In genomic region chrX:123140904-123141303, GRCh38 we compare ENCODE assay signal across 2 cellular contexts.
TF ChIP-seq lines count a peak whose summit lies in the region.

No MANE protein-coding gene starts in this region.

TF ChIP-seq in A549, 52 proteins besides CTCF, POLR2A, EP300 and RAD21:
- TF ChIP-seq HOXB13 (CRISPR knock-in tag; IDR thresholded peaks at IDR 0.05; ENCODE audit: low read depth) = no peak
- TF ChIP-seq JUNB (IDR thresholded peaks at IDR 0.05) = no peak
- TF ChIP-seq MAFK (IDR thresholded peaks at IDR 0.05; ENCODE audit: partially characterized antibody) = no peak
- TF ChIP-seq ZSCAN20 (CRISPR knock-in tag; IDR thresholded peaks at IDR 0.05) = no peak
- no peak for TF ChIP-seq GATA3 (IDR thresholded peaks at IDR 0.05; ENCODE audit: borderline replicate concordance)
- TF ChIP-seq NPAS2 (CRISPR knock-in tag; IDR thresholded peaks at IDR 0.05; ENCODE audit: borderline replicate concordance) = no peak
- TF ChIP-seq KDM1A (IDR thresholded peaks at IDR 0.05; ENCODE audit: low read depth) = no peak
- no peak for TF ChIP-seq MAX (IDR thresholded peaks at IDR 0.05)
- TF ChIP-seq HOXA7 (CRISPR knock-in tag; IDR thresholded peaks at IDR 0.05) = no peak
- TF ChIP-seq FOSB (CRISPR knock-in tag; IDR thresholded peaks at IDR 0.05) = no peak
- no peak for TF ChIP-seq RARB (CRISPR knock-in tag; IDR thresholded peaks at IDR 0.05)
- TF ChIP-seq HES2 (IDR thresholded peaks at IDR 0.05) = no peak
- TF ChIP-seq CHD2 (IDR thresholded peaks at IDR 0.05; ENCODE audit: low read length, partially characterized antibody) = no peak

TF ChIP-seq in H1, 55 proteins besides CTCF, POLR2A, EP300 and RAD21:
- TF ChIP-seq HDAC2 (IDR thresholded peaks at IDR 0.05; ENCODE audit: borderline replicate concordance in 1 of 2, low read depth in 2 of 2, low read length in 2 of 2) (no peak), TAF7 (optimal IDR thresholded peaks at IDR 0.05; ENCODE audit: borderline replicate concordance, low read depth, low read length) (no peak), SP4 (IDR thresholded peaks at IDR 0.05; ENCODE audit: low read length) (no peak), BACH1 (IDR thresholded peaks at IDR 0.05; ENCODE audit: low read length) (no peak), MAFK (IDR thresholded peaks at IDR 0.05; ENCODE audit: low read depth, low read length) (no peak)
TF ChIP-seq in H1: peak in this region for 0.
